Comparison of ENCODE assay signal across 8 cellular contexts in genomic region chrX:103628386-103629290, GRCh38. TPM values are rescaled to one million over a fixed set of nuclear protein-coding genes. Genes with fewer than 3 reads are reported as not detected.
DNase-seq lines count a peak whose midpoint lies in the region; ATAC-seq and TF ChIP-seq lines count a peak whose summit lies in the region.

TCEAL1 (plus strand) TSS chrX:103628975; CDS start chrX:103629917, 942 bp downstream.

- H3K9me3 ChIP-seq in BLaER1 (no peaks in the 10 kb centered on the region), gastroesophageal sphincter (no peaks in the 10 kb centered on the region), neural cell (ENCODE audit: low read length) (no peaks in the 10 kb centered on the region)

- H3K4me1 ChIP-seq in BLaER1 (no peaks in the 10 kb centered on the region; the same call in 1 of the 2 replicates), gastroesophageal sphincter (peaks cover 0 to 51% (median 0%) of the 10 kb centered on the region in 3 donors), urinary bladder (ENCODE audit: insufficient read depth) (no peaks in the 10 kb centered on the region)

- H3K4me3 ChIP-seq in BLaER1 (peak within 1 kb of the TSS; percentile 74), gastroesophageal sphincter (peak within 1 kb of the TSS; percentile 68 to 70), neural cell (ENCODE audit: low read length) (peak within 1 kb of the TSS; percentile 76), urinary bladder (ENCODE audit: low read depth, low read length) (peak within 1 kb of the TSS; percentile 56)

- H3F3A ChIP-seq in neural cell (ENCODE audit: insufficient read depth, low read length, poor library complexity, severe bottlenecking): no peaks in the 10 kb centered on the region

- no peaks in the 10 kb centered on the region for H3K9me2 ChIP-seq in neural cell (ENCODE audit: insufficient read depth, low read length)

- H3K4me2 ChIP-seq in BLaER1 (peak within 1 kb of the TSS; percentile 59), neural cell (ENCODE audit: low read length) (peak within 1 kb of the TSS; percentile 76)

- 3 to 34% methylated on average over 7 to 9 of the region's 31 CpGs for WGBS in gastroesophageal sphincter (ENCODE audit: low coverage in 1 of 2), 2 donors
- 2% methylated on average over 31 of the region's 31 CpGs for WGBS in urinary bladder

- H3K36me3 ChIP-seq in BLaER1 (no peaks in the 10 kb centered on the region), gastroesophageal sphincter (no peaks in the 10 kb centered on the region), neural cell (ENCODE audit: insufficient read depth, low read length) (no peaks in the 10 kb centered on the region), urinary bladder (ENCODE audit: insufficient read depth) (no peaks in the 10 kb centered on the region)

- no peaks in the 10 kb centered on the region for H3K27me3 ChIP-seq in BLaER1
- H3K27me3 ChIP-seq in gastroesophageal sphincter: no peaks in the 10 kb centered on the region
- H3K27me3 ChIP-seq in neural cell (ENCODE audit: insufficient read depth, low read depth, low read length): no peaks in the 10 kb centered on the region

- ATAC-seq in GM19043 (IDR thresholded peaks at IDR 0.05; ENCODE audit: low read depth, unreplicated experiment) (peak; percentile 65), HG03354 (IDR thresholded peaks at IDR 0.05; ENCODE audit: poor library complexity, severe bottlenecking, unreplicated experiment) (peak; percentile 77), gastroesophageal sphincter (peak; percentile 49)

- peak; percentile 7 for TF ChIP-seq RAD21 in neural cell (conservative IDR thresholded peaks at IDR 0.05)

- peak; percentile 18 to 45 for TF ChIP-seq POLR2A in gastroesophageal sphincter (IDR thresholded peaks at IDR 0.05)

- TF ChIP-seq EP300 in gastroesophageal sphincter (IDR thresholded peaks at IDR 0.05) (no peak), neural cell (conservative IDR thresholded peaks at IDR 0.05; ENCODE audit: poor library complexity, severe bottlenecking) (no peak)

- H4K20me1 ChIP-seq in BLaER1: no peaks in the 10 kb centered on the region
- H4K20me1 ChIP-seq in neural cell (ENCODE audit: insufficient read depth): no peaks in the 10 kb centered on the region

- DNase-seq in NCI-H526 (lab: John Stamatoyannopoulos, UW) (peak; percentile 56 to 69), activated gamma-delta T cell treated with Interleukin-2 at 50 U/mL for 16 hours (peak; percentile 14)

- H3K27ac ChIP-seq in BLaER1: peak within 1 kb of the TSS; percentile 49
- peak within 1 kb of the TSS; percentile 85 to 91 (median 89) for H3K27ac ChIP-seq in gastroesophageal sphincter
- peak within 1 kb of the TSS; percentile 96 for H3K27ac ChIP-seq in neural cell (ENCODE audit: low read length)
- H3K27ac ChIP-seq in urinary bladder (ENCODE audit: low read depth): peak within 1 kb of the TSS; percentile 89

- peaks cover 6% of the 10 kb centered on the region for H3K79me2 ChIP-seq in neural cell (replicated peaks; ENCODE audit: insufficient read depth, low read length)

- H3K9ac ChIP-seq in BLaER1: peak within 1 kb of the TSS; percentile 73
- peak within 1 kb of the TSS; percentile 92 for H3K9ac ChIP-seq in neural cell (ENCODE audit: low read length)

- H2AFZ ChIP-seq in neural cell (ENCODE audit: low read depth, low read length): peak within 1 kb of the TSS; percentile 56

- TF ChIP-seq CTCF in gastroesophageal sphincter (IDR thresholded peaks at IDR 0.05): no peak
- no peak for TF ChIP-seq CTCF in neural cell (IDR thresholded peaks at IDR 0.05; ENCODE audit: poor library complexity, severe bottlenecking)

TF ChIP-seq in neural cell, 6 proteins besides CTCF, POLR2A, EP300 and RAD21:
- TF ChIP-seq TAF1 (IDR thresholded peaks at IDR 0.05; ENCODE audit: low read depth) (peak; percentile 69), POLR2AphosphoS5 (IDR thresholded peaks at IDR 0.05) (peak; percentile 77), MXI1 (conservative IDR thresholded peaks at IDR 0.05; ENCODE audit: poor library complexity, severe bottlenecking) (no peak), REST (IDR thresholded peaks at IDR 0.05; ENCODE audit: borderline replicate concordance) (no peak), SMC3 (conservative IDR thresholded peaks at IDR 0.05; ENCODE audit: poor library complexity) (no peak), EZH2 (IDR thresholded peaks at IDR 0.05; ENCODE audit: borderline replicate concordance, insufficient read depth, low read length, poor library complexity, severe bottlenecking) (no peak)

RNA-seq across cellular contexts. Expression of gene TCEAL1, which starts in this region (rescaled TPM):
- 100 to 1,000 TPM; 177 to 424 (median 237) TPM for total RNA-seq in gastroesophageal sphincter
- 89.4 and 101 TPM in 2 replicates for polyA plus RNA-seq in neural cell
- 33.8 and 35.1 TPM in 2 replicates for polyA minus RNA-seq in neural cell
- 48.1 TPM for total RNA-seq in urinary bladder
- 243 TPM for polyA plus RNA-seq in urinary bladder

Comparison
In these comparisons a context has a peak if more than half of its experiments do, and no peak if none do; other contexts are left out.
1. Peak in every context shown above with its lines: DNase-seq, ATAC-seq, H3K4me3 ChIP-seq and H3K27ac ChIP-seq.